Comparison of ENCODE assay signal across 8 cellular contexts in genomic region chr1:2290595-2291510, GRCh38.
DNase-seq lines count a peak whose midpoint lies in the region; ATAC-seq and TF ChIP-seq lines count a peak whose summit lies in the region.

No MANE protein-coding gene starts in this region.

- peak overlapping the region; percentile 76 for H3K4me3 Mint-ChIP-seq in activated CD8-positive, alpha-beta T cell treated with anti-CD3 and anti-CD28 coated beads for 36 hours

- peaks cover 78% of the 10 kb centered on the region for H3K4me1 Mint-ChIP-seq in activated CD8-positive, alpha-beta T cell treated with anti-CD3 and anti-CD28 coated beads for 36 hours (ENCODE audit: low read depth)

- peak; percentile 79 for ATAC-seq in GM19351 (IDR thresholded peaks at IDR 0.05; ENCODE audit: unreplicated experiment)
- peak; percentile 92 for ATAC-seq in activated CD8-positive, alpha-beta T cell treated with anti-CD3 and anti-CD28 coated beads for 36 hours

- peaks cover 70% of the 10 kb centered on the region for H4K20me1 ChIP-seq in Karpas-422 (ENCODE audit: insufficient read depth, low read depth, low read length)

- H3K9me3 Mint-ChIP-seq in activated CD8-positive, alpha-beta T cell treated with anti-CD3 and anti-CD28 coated beads for 36 hours, result no peaks in the 10 kb centered on the region

- H3K9me2 ChIP-seq in Karpas-422 (replicated peaks; ENCODE audit: insufficient read depth, low read length), result no peaks in the 10 kb centered on the region

- H3K4me1 ChIP-seq in Karpas-422 (ENCODE audit: low read length) (peaks cover 18% of the 10 kb centered on the region), mononuclear cell (ENCODE audit: insufficient read depth, low read length) (peaks cover 77% of the 10 kb centered on the region)

- no peak overlapping the region for H3K9ac ChIP-seq in Karpas-422 (ENCODE audit: low read length)

- H3K9me3 ChIP-seq in Karpas-422 (ENCODE audit: low read length) (no peaks in the 10 kb centered on the region), mononuclear cell (ENCODE audit: low read depth, low read length) (no peaks in the 10 kb centered on the region)

- peak overlapping the region; percentile 95 for H3K27ac Mint-ChIP-seq in activated CD8-positive, alpha-beta T cell treated with anti-CD3 and anti-CD28 coated beads for 36 hours

- no peak overlapping the region for H2AFZ ChIP-seq in Karpas-422 (ENCODE audit: low read length)

- POLR2A ChIA-PET in activated CD8-positive, alpha-beta T cell treated with anti-CD3 and anti-CD28 coated beads for 36 hours (lab: Charles Lee), result interaction anchor here (0.6 to 4.1 kb wide), 10 partner anchors 9 to 125 kb away, joined by 3 to 23 read pairs (median 4); partner anchors contain the start of genes MORN1 and RER1

- H3K27me3 Mint-ChIP-seq in activated CD8-positive, alpha-beta T cell treated with anti-CD3 and anti-CD28 coated beads for 36 hours, result no peaks in the 10 kb centered on the region

- H3K4me3 ChIP-seq in Karpas-422 (ENCODE audit: low read length) (no peak overlapping the region), mononuclear cell (ENCODE audit: low read length) (peak overlapping the region; percentile 18)

- CTCF ChIA-PET in activated CD8-positive, alpha-beta T cell treated with anti-CD3 and anti-CD28 coated beads for 36 hours (lab: Charles Lee), result interaction anchor here (0.8 to 3.2 kb wide), 9 partner anchors 9 to 246 kb away, joined by 3 to 15 read pairs (median 4); no protein-coding TSS in a partner anchor

- H3K79me2 ChIP-seq in Karpas-422 (ENCODE audit: low read length), result no peaks in the 10 kb centered on the region

- intact Hi-C loops in activated CD8-positive, alpha-beta T cell treated with anti-CD3 and anti-CD28 coated beads for 36 hours (cut with micrococcal nuclease), result loop anchor here (1.0 to 5.0 kb wide), 2 partner anchors 10 to 59 kb away; no protein-coding TSS in a partner anchor

- no peaks in the 10 kb centered on the region for H3K36me3 ChIP-seq in Karpas-422 (ENCODE audit: insufficient read depth, low read length)

- no peak overlapping the region for H3K4me2 ChIP-seq in Karpas-422 (ENCODE audit: low read depth, low read length, poor library complexity, severe bottlenecking)

- DNase-seq in Karpas-422 (peak; percentile 83), dermis microvascular lymphatic vessel endothelial cell (ENCODE audit: low read depth in 2 of 2) (peak; percentile 63 to 93), NCI-H2081 treated with DMSO at 0.1 percent for 48 hours (lab: John Stamatoyannopoulos, UW) (no peak), GM19240 (ENCODE audit: insufficient read length, low spot score) (no peak)
- peak; percentile 98 for DNase-seq in activated CD8-positive, alpha-beta T cell treated with anti-CD3 and anti-CD28 coated beads for 36 hours
- peak; percentile 81 for DNase-seq in stimulated activated CD8-positive, alpha-beta memory T cell treated with anti-CD3 and anti-CD28 coated beads, Interleukin-15, amount 100 ng/mL, for 48 hours (ENCODE audit: low read depth in 2 of 2)

- no peak for TF ChIP-seq CTCF in activated CD8-positive, alpha-beta T cell treated with anti-CD3 and anti-CD28 coated beads for 36 hours (IDR thresholded peaks at IDR 0.05)

- H3K36me3 Mint-ChIP-seq in activated CD8-positive, alpha-beta T cell treated with anti-CD3 and anti-CD28 coated beads for 36 hours (ENCODE audit: low read depth), result peaks cover 5% of the 10 kb centered on the region

- no peak overlapping the region for H3K27ac ChIP-seq in Karpas-422 (ENCODE audit: low read length)

- H3K27me3 ChIP-seq in Karpas-422 (ENCODE audit: low read length) (no peaks in the 10 kb centered on the region), mononuclear cell (ENCODE audit: insufficient read depth, low read length) (no peaks in the 10 kb centered on the region)

Comparison
In these comparisons a context has a peak if more than half of its experiments do, and no peak if none do; other contexts are left out.
1. DNase-seq: peak in Karpas-422 (single experiment), activated CD8-positive, alpha-beta T cell treated with anti-CD3 and anti-CD28 coated beads for 36 hours (single experiment), dermis microvascular lymphatic vessel endothelial cell (2 of 2) and stimulated activated CD8-positive, alpha-beta memory T cell treated with anti-CD3 and anti-CD28 coated beads, Interleukin-15, amount 100 ng/mL, for 48 hours (2 of 2); none in NCI-H2081 treated with DMSO at 0.1 percent for 48 hours (single experiment) and GM19240 (single experiment).